In the genomic region with DNA sequence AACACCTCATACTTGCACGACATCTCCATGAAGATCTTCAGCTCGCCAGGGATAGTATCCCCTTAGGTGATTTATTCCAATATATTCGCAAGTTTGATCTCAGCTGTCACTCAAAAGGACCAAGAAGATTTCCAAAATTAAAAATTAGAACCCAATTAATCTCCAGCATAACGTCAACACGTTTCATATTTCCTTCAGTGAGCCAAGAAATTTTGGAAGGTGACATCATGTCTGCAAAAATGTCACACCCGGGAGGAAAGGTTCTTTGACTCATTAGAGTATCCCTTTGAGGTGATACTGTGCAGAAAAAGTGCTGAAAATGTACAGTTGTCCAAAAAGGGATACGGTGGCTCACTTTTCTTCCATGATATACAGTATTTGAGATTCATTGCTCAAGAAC, we compare ENCODE assay signal across 36 cellular contexts.
"Had no signal": no experiment of that assay in that cellular context is flagged by ENCODE, and none has a peak within 500 bp of the region (broad histone marks: within the 10 kb centered on the region; RNA-seq: fewer than 3 reads in every experiment).

No MANE protein-coding gene starts in this region.

- H3K4me3 ChIP-seq: MG63 had no signal

- H3K9me3 ChIP-seq: MG63 had no signal

- H3K27me3 ChIP-seq: MG63 had no signal

- H3K36me3 ChIP-seq: MG63 had no signal

- DNase-seq: Kasumi-1, MG63, MM.1S, MV-4-11, NCI-H1048, NCI-H1092, NCI-H1092 treated with DMSO at 0.1 percent for 48 hours, NCI-H1105, NCI-H1105 treated with DMSO at 0.1 percent for 48 hours, NCI-H1417, NCI-H1417 treated with DMSO at 0.1 percent for 48 hours, NCI-H1436, NCI-H1436 treated with DMSO at 0.1 percent for 48 hours, NCI-H146, NCI-H1694, NCI-H1694 treated with DMSO at 0.1 percent for 48 hours, NCI-H187, NCI-H187 treated with DMSO at 0.1 percent for 48 hours, NCI-H1930, NCI-H2029, NCI-H2029 treated with DMSO at 0.1 percent for 48 hours, NCI-H2081, NCI-H2081 treated with DMSO at 0.1 percent for 48 hours, NCI-H2107, NCI-H2171, NCI-H2171 treated with DMSO at 0.1 percent for 48 hours, NCI-H2227 treated with DMSO at 0.1 percent for 48 hours, NCI-H226, NCI-H345, NCI-H446, NCI-H446 treated with DMSO at 0.1 percent for 48 hours, NCI-H510A, NCI-H510A treated with DMSO at 0.1 percent for 48 hours, NCI-H524, NCI-H524 treated with DMSO at 0.1 percent for 48 hours, NCI-H526 had no signal
